Comparison of ENCODE assay signal across 1 cellular context in genomic region chrX:28639502-28639901, GRCh38.
TF ChIP-seq lines count a peak whose summit lies in the region.

No MANE protein-coding gene starts in this region.

TF ChIP-seq in HCT116, 20 proteins besides CTCF, POLR2A, EP300 and RAD21:
- TF ChIP-seq SP1 (IDR thresholded peaks at IDR 0.05; ENCODE audit: low read depth) (peak; percentile 85), EZH2 (IDR thresholded peaks at IDR 0.05) (no peak), POLR2AphosphoS5 (IDR thresholded peaks at IDR 0.05; ENCODE audit: low read depth, low read length) (peak; percentile 60), CEBPB (IDR thresholded peaks at IDR 0.05; ENCODE audit: low read depth) (no peak), SRF (IDR thresholded peaks at IDR 0.05; ENCODE audit: low read depth) (no peak), TCF7L2 (IDR thresholded peaks at IDR 0.05; ENCODE audit: borderline replicate concordance, extremely low read depth, insufficient read depth, insufficient read length) (peak; percentile 72), ELF1 (IDR thresholded peaks at IDR 0.05; ENCODE audit: borderline replicate concordance, low read depth) (peak; percentile 7; the same call in 1 of the 2 replicates), JUND (IDR thresholded peaks at IDR 0.05) (peak; percentile 68), SIN3A (IDR thresholded peaks at IDR 0.05; ENCODE audit: low read depth) (peak; percentile 43; the same call in 1 of the 2 replicates), FOSL1 (IDR thresholded peaks at IDR 0.05; ENCODE audit: low read depth) (peak; percentile 38; the same call in 1 of the 2 replicates)
- TF ChIP-seq, protein P1, sequence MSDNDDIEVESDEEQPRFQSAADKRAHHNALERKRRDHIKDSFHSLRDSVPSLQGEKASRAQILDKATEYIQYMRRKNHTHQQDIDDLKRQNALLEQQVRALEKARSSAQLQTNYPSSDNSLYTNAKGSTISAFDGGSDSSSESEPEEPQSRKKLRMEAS (IDR thresholded peaks at IDR 0.05) = peak; percentile 23; the same call in 1 of the 2 replicates
